Comparison of ENCODE assay signal across 20 cellular contexts in the genomic region with DNA sequence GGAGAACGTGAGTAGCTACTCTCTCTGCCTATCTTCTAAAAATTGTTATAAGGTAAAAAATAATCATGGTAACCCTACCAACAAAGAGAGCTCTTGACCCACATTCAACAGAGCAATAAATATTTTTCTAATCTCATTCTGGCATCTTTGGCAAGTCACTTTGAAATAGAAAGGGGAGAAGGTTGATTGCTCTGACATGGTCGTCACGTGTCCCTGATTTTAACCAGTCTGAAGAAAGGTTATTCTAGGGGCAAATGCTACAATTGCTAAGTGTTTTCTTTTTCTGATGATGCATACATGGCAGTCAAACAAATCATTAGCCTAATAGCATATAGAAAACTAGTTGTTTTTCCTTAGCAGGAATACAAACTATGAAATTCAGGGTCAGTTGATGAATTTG.
DNase-seq lines count a peak whose midpoint lies in the region; ATAC-seq and TF ChIP-seq lines count a peak whose summit lies in the region.
"Had no signal": no experiment of that assay in that cellular context is flagged by ENCODE, and none has a peak within 500 bp of the region (broad histone marks: within the 10 kb centered on the region; RNA-seq: fewer than 3 reads in every experiment).

No MANE protein-coding gene starts in this region.

- H3K27me3 ChIP-seq in cardiac muscle cell: no peaks in the 10 kb centered on the region
- no peaks in the 10 kb centered on the region for H3K27me3 ChIP-seq in left ventricle myocardium inferior (ENCODE audit: low read depth)
- H3K27me3 ChIP-seq in body of pancreas: no peaks in the 10 kb centered on the region
- H3K27me3 ChIP-seq: SJSA1 had no signal

- no peak for TF ChIP-seq POLR2A in body of pancreas (IDR thresholded peaks at IDR 0.05)

- intact Hi-C loops in left ventricle myocardium inferior (cut with micrococcal nuclease): no loop called here
- intact Hi-C loops in body of pancreas (cut with DNase I): no loop called here

- TF ChIP-seq CTCF in cardiac muscle cell (IDR thresholded peaks at IDR 0.05; ENCODE audit: low read depth, low read length) (no peak), left ventricle myocardium inferior (IDR thresholded peaks at IDR 0.05; ENCODE audit: borderline replicate concordance) (no peak), body of pancreas (IDR thresholded peaks at IDR 0.05) (no peak)

- no peaks in the 10 kb centered on the region for H3K4me1 Mint-ChIP-seq in effector memory CD8-positive, alpha-beta T cell (ENCODE audit: low read depth in 2 of 2)

- H3K27ac ChIP-seq in cardiac muscle cell: peak overlapping the region; percentile 46
- no peak overlapping the region for H3K27ac ChIP-seq in left ventricle myocardium inferior (replicated peaks)
- H3K27ac ChIP-seq in body of pancreas: no peak overlapping the region
- H3K27ac ChIP-seq in mesodermal cell (ENCODE audit: low read depth, low read length, severe bottlenecking): peak overlapping the region; percentile 54
- H3K27ac ChIP-seq: A549, GM23248, SJSA1 had no signal

- WGBS in body of pancreas, 2 donors: 58 to 61% methylated on average over 3 of the region's 3 CpGs
- WGBS in mesodermal cell (ENCODE audit: insufficient coverage in 2 of 2), 2 experiments: 100% methylated on average over 2 of the region's 3 CpGs; no CpG with 5 or more reads in 1 of the 2 experiments

- ATAC-seq in body of pancreas (peak; percentile 64), HG02798 (IDR thresholded peaks at IDR 0.05; ENCODE audit: poor library complexity, unreplicated experiment) (no peak)
- ATAC-seq in effector memory CD8-positive, alpha-beta T cell (replicated peaks): no peak
- ATAC-seq: Panc1 had no signal

- H3K36me3 Mint-ChIP-seq in effector memory CD8-positive, alpha-beta T cell (ENCODE audit: insufficient read depth): no peaks in the 10 kb centered on the region

- H3K4me1 ChIP-seq in cardiac muscle cell (ENCODE audit: low read depth) (peaks cover 21% of the 10 kb centered on the region), left ventricle myocardium inferior (peaks cover 17% of the 10 kb centered on the region), body of pancreas (peaks cover 20% of the 10 kb centered on the region), mesodermal cell (ENCODE audit: control insufficient read depth, insufficient read depth, low read length, poor library complexity, severe bottlenecking) (peaks cover 18% of the 10 kb centered on the region)

- no peaks in the 10 kb centered on the region for H3K9me3 Mint-ChIP-seq in effector memory CD8-positive, alpha-beta T cell
- H3K9me3 Mint-ChIP-seq: CD4-positive, alpha-beta T cell had no signal

- DNase-seq in cardiac muscle cell (ENCODE audit: low read depth in 1 of 2, low spot score in 1 of 2): no peak
- DNase-seq in left ventricle myocardium inferior: no peak
- no peak for DNase-seq in body of pancreas
- no peak for DNase-seq in NCI-H748 (lab: John Stamatoyannopoulos, UW; ENCODE audit: unreplicated experiment)
- no peak for DNase-seq in effector memory CD8-positive, alpha-beta T cell
- DNase-seq in activated naive CD4-positive, alpha-beta T cell (lab: John Stamatoyannopoulos, UW): no peak
- DNase-seq: Caco-2; CD4-positive, alpha-beta T cell; KBM-7; NCI-H1417; NCI-H187; NCI-H2107; NCI-H446; NCI-H526 treated with DMSO at 0.1 percent for 48 hours had no signal

- peaks cover 35 to 49% of the 10 kb centered on the region in 2 donors for H3K27me3 Mint-ChIP-seq in effector memory CD8-positive, alpha-beta T cell

- H3K27ac Mint-ChIP-seq in effector memory CD8-positive, alpha-beta T cell: no peak overlapping the region
- H3K27ac Mint-ChIP-seq: CD4-positive, alpha-beta T cell had no signal

- H3K4me3 ChIP-seq in cardiac muscle cell: no peak overlapping the region
- no peak overlapping the region for H3K4me3 ChIP-seq in left ventricle myocardium inferior
- H3K4me3 ChIP-seq in body of pancreas: no peak overlapping the region
- no peak overlapping the region for H3K4me3 ChIP-seq in mesodermal cell (ENCODE audit: extremely low read depth, insufficient read depth, low read length, poor library complexity, severe bottlenecking)
- H3K4me3 ChIP-seq: A549, GM23248, SJSA1 had no signal

- H3K36me3 ChIP-seq in cardiac muscle cell (no peaks in the 10 kb centered on the region), left ventricle myocardium inferior (no peaks in the 10 kb centered on the region), body of pancreas (replicated peaks in 1 of 2; ENCODE audit: insufficient read depth in 1 of 2, low read depth in 2 of 2) (no peaks in the 10 kb centered on the region), mesodermal cell (ENCODE audit: control insufficient read depth, insufficient read depth, low read length) (no peaks in the 10 kb centered on the region)
- H3K36me3 ChIP-seq: SJSA1 had no signal

- H3K4me3 Mint-ChIP-seq in effector memory CD8-positive, alpha-beta T cell: no peak overlapping the region
- H3K4me3 Mint-ChIP-seq: CD4-positive, alpha-beta T cell had no signal

- H3K9me3 ChIP-seq in cardiac muscle cell (ENCODE audit: low read depth) (no peaks in the 10 kb centered on the region), left ventricle myocardium inferior (replicated peaks) (no peaks in the 10 kb centered on the region), body of pancreas (no peaks in the 10 kb centered on the region), mesodermal cell (ENCODE audit: control insufficient read depth, low read length) (no peaks in the 10 kb centered on the region)
- H3K9me3 ChIP-seq: A549, Caco-2, SJSA1 had no signal

Comparison
In these comparisons a context has a peak if more than half of its experiments do, and no peak if none do; other contexts are left out.
1. H3K27ac ChIP-seq: peak in cardiac muscle cell (single experiment) and mesodermal cell (single experiment); none in left ventricle myocardium inferior (single experiment) and body of pancreas (0 of 4).